ENCODE assay signal across 32 cellular contexts in genomic region chr16:71402674-71403073, GRCh38. TPM values are rescaled to one million over a fixed set of nuclear protein-coding genes. Genes with fewer than 3 reads are reported as not detected.
"Had no signal": no experiment of that assay in that cellular context is flagged by ENCODE, and none has a peak within 500 bp of the region (broad histone marks: within the 10 kb centered on the region; RNA-seq: fewer than 3 reads in every experiment).

No MANE protein-coding gene starts in this region.

- ATAC-seq: effector memory CD8-positive, alpha-beta T cell; esophagus mucosa; gastrocnemius medialis; heart right ventricle; left cardiac atrium; left lung; left ventricle myocardium superior; lower lobe of right lung; mucosa of descending colon had no signal

- H3K36me3 ChIP-seq: colonic mucosa, esophagus squamous epithelium, gastrocnemius medialis, heart right ventricle, left lung, lower lobe of right lung had no signal

- H3K4me3 Mint-ChIP-seq: dendritic cell treated with granulocyte-macrophage colony-stimulating factor and Interleukin-4, amounts not matched to agents 40 ng/mL and 50 ng/mL, for 4 days; effector memory CD8-positive, alpha-beta T cell; endodermal cell; mesothelial cell of epicardium had no signal

- H3K27ac ChIP-seq: colonic mucosa, epithelial cell of prostate, esophagus squamous epithelium, gastrocnemius medialis, heart right ventricle, left lung, lower lobe of right lung had no signal

- H3K9me3 ChIP-seq: colonic mucosa, gastrocnemius medialis, lower lobe of right lung, mucosa of descending colon had no signal

- DNase-seq: colonic mucosa; cortex of kidney; effector CD8-positive, alpha-beta T cell; effector memory CD8-positive, alpha-beta T cell; endodermal cell; erythroblast; esophagus squamous epithelium; foreskin fibroblast; foreskin melanocyte; gastrocnemius medialis; glutamatergic neuron; head of caudate nucleus; heart right ventricle; hippocampal formation; left cardiac atrium; left lung; left ventricle myocardium superior; lower lobe of right lung; mesenchymal stem cell; mucosa of descending colon had no signal

- H3K9me3 Mint-ChIP-seq: effector memory CD8-positive, alpha-beta T cell had no signal

- H3K4me3 ChIP-seq: colonic mucosa, esophagus squamous epithelium, gastrocnemius medialis, heart right ventricle, left lung, lower lobe of right lung, mucosa of descending colon had no signal

- H3K36me3 Mint-ChIP-seq: mesothelial cell of epicardium had no signal

- H3K4me1 ChIP-seq: colonic mucosa, esophagus squamous epithelium, gastrocnemius medialis, heart right ventricle, left lung, lower lobe of right lung had no signal

- H3K27me3 ChIP-seq: colonic mucosa had no signal

- H3K27ac Mint-ChIP-seq: dendritic cell treated with granulocyte-macrophage colony-stimulating factor and Interleukin-4, amounts not matched to agents 40 ng/mL and 50 ng/mL, for 4 days; effector memory CD8-positive, alpha-beta T cell; endodermal cell; mesothelial cell of epicardium had no signal

- H3K4me1 Mint-ChIP-seq: mesothelial cell of epicardium had no signal

RNA-seq across cellular contexts. Expression of gene TLE7, which starts 39.2 kb away (rescaled TPM):
- total RNA-seq: chondrocyte, colonic mucosa, dermis microvascular lymphatic vessel endothelial cell, esophagus mucosa, esophagus squamous epithelium, gastrocnemius medialis, glomerular endothelial cell, heart right ventricle, kidney epithelial cell, left cardiac atrium, left lung, left ventricle myocardium superior, lower leg skin, lower lobe of right lung, lung microvascular endothelial cell, mesenteric fat pad, mesothelial cell of epicardium, mucosa of descending colon had no signal
- polyA plus RNA-seq: heart right ventricle, keratinocyte had no signal

RNA-seq across cellular contexts. Expression of gene CALB2, which starts 44.2 kb away (rescaled TPM):
- total RNA-seq: chondrocyte, dermis microvascular lymphatic vessel endothelial cell, glomerular endothelial cell, lung microvascular endothelial cell had no signal
